ENCODE assay signal across 8 cellular contexts in genomic region chr16:400061-400540, GRCh38. TPM values are rescaled to one million over a fixed set of nuclear protein-coding genes. Genes with fewer than 3 reads are reported as not detected.
DNase-seq lines count a peak whose midpoint lies in the region; ATAC-seq and TF ChIP-seq lines count a peak whose summit lies in the region.

No MANE protein-coding gene starts in this region.

- peak overlapping the region in 7 of 8 donors; percentile 79 to 99 (median 92) for H3K27ac Mint-ChIP-seq in CD8-positive, alpha-beta memory T cell
- H3K27ac Mint-ChIP-seq in dendritic cell treated with granulocyte-macrophage colony-stimulating factor and Interleukin-4, amounts not matched to agents 40 ng/mL and 50 ng/mL, for 4 days = peak overlapping the region; percentile 98

- no peak overlapping the region for H4K8ac ChIP-seq in neuronal stem cell (ENCODE audit: low read depth, low read length)

- H4K91ac ChIP-seq in neuronal stem cell (ENCODE audit: low read depth, low read length, poor library complexity) = no peak overlapping the region

- H3K9me3 ChIP-seq in CD8-positive, alpha-beta memory T cell (ENCODE audit: low read length) = no peaks in the 10 kb centered on the region
- no peaks in the 10 kb centered on the region for H3K9me3 ChIP-seq in Loucy (ENCODE audit: insufficient read depth, low read depth, low read length)
- H3K9me3 ChIP-seq in neuronal stem cell (replicated peaks in 1 of 2; ENCODE audit: control insufficient read depth in 2 of 2, insufficient read depth in 1 of 2, low read depth in 1 of 2, low read length in 2 of 2) = no peaks in the 10 kb centered on the region

- no peak overlapping the region for H3K9ac ChIP-seq in Loucy (ENCODE audit: low read depth, low read length, poor library complexity, severe bottlenecking)
- H3K9ac ChIP-seq in neuronal stem cell (ENCODE audit: low read depth, low read length, poor library complexity) = no peak overlapping the region

- no peak for TF ChIP-seq CTCF in Loucy (conservative IDR thresholded peaks at IDR 0.05; ENCODE audit: low read length)

- H3F3A ChIP-seq in Loucy (ENCODE audit: low read depth) = 0 out of 2 replicates have a peak, but pooled peaks cover 3% of the 10 kb centered on the region

- peak overlapping the region; percentile 54 for H3K4me2 ChIP-seq in Loucy (ENCODE audit: low read depth, low read length, poor library complexity, severe bottlenecking)
- H3K4me2 ChIP-seq in neuronal stem cell (ENCODE audit: insufficient read depth, low read length, poor library complexity, severe bottlenecking) = no peak overlapping the region

- peaks cover 3 to 6% of the 10 kb centered on the region in 2 donors for H3K27me3 Mint-ChIP-seq in CD8-positive, alpha-beta memory T cell
- H3K27me3 Mint-ChIP-seq in dendritic cell treated with granulocyte-macrophage colony-stimulating factor and Interleukin-4, amounts not matched to agents 40 ng/mL and 50 ng/mL, for 4 days = no peaks in the 10 kb centered on the region

- no peak for ATAC-seq in HG03045 (IDR thresholded peaks at IDR 0.05; ENCODE audit: unreplicated experiment)
- no peak for ATAC-seq in GM21423 (IDR thresholded peaks at IDR 0.05; ENCODE audit: unreplicated experiment)

- no peaks in the 10 kb centered on the region for H3K9me3 Mint-ChIP-seq in CD8-positive, alpha-beta memory T cell
- no peaks in the 10 kb centered on the region for H3K9me3 Mint-ChIP-seq in dendritic cell treated with granulocyte-macrophage colony-stimulating factor and Interleukin-4, amounts not matched to agents 40 ng/mL and 50 ng/mL, for 4 days

- H3K36me3 ChIP-seq in CD8-positive, alpha-beta memory T cell (ENCODE audit: insufficient read depth, low read length) = no peaks in the 10 kb centered on the region
- H3K36me3 ChIP-seq in Loucy (ENCODE audit: insufficient read depth, low read length) (no peaks in the 10 kb centered on the region), neuronal stem cell (replicated peaks in 1 of 2; ENCODE audit: control insufficient read depth in 2 of 2, insufficient read depth in 2 of 2, low read length in 2 of 2) (peaks cover 21 to 30% of the 10 kb centered on the region in 2 donors)

- H4K20me1 ChIP-seq in Loucy (ENCODE audit: insufficient read depth, low read length, poor library complexity, severe bottlenecking) = no peaks in the 10 kb centered on the region

- no CpG with 5 or more reads among the region's 9 CpGs for WGBS in neuronal stem cell (ENCODE audit: extremely low coverage in 2 of 2, insufficient read length in 2 of 2, insufficient replicate concordance in 1 of 2), 2 donors

- H2BK12ac ChIP-seq in neuronal stem cell (ENCODE audit: low read length) = no peak overlapping the region

- no peak for DNase-seq in CD8-positive, alpha-beta memory T cell
- DNase-seq in neuronal stem cell (ENCODE audit: low spot score) (no peak), DMS79 (lab: John Stamatoyannopoulos, UW) (no peak), NCI-H146 (lab: John Stamatoyannopoulos, UW) (no peak)

- H2BK5ac ChIP-seq in neuronal stem cell (ENCODE audit: low read length) = peak overlapping the region; percentile 4

- no peaks in the 10 kb centered on the region for H3K79me2 ChIP-seq in Loucy (ENCODE audit: insufficient read depth, low read length)

- H2AFZ ChIP-seq in Loucy (ENCODE audit: low read length) (no peak overlapping the region), neuronal stem cell (ENCODE audit: low read length) (no peak overlapping the region)

- no peaks in the 10 kb centered on the region for H3K27me3 ChIP-seq in CD8-positive, alpha-beta memory T cell (ENCODE audit: insufficient read depth, low read length, poor library complexity, severe bottlenecking)
- no peaks in the 10 kb centered on the region for H3K27me3 ChIP-seq in Loucy (ENCODE audit: insufficient read depth, low read length, poor library complexity, severe bottlenecking)
- no peaks in the 10 kb centered on the region for H3K27me3 ChIP-seq in neuronal stem cell (ENCODE audit: control insufficient read depth in 3 of 3, insufficient read depth in 3 of 3, low read depth in 1 of 3, low read length in 3 of 3)

- H3K14ac ChIP-seq in neuronal stem cell (ENCODE audit: low read length) = no peak overlapping the region

- no peak overlapping the region for H3K18ac ChIP-seq in neuronal stem cell (ENCODE audit: low read length)

- H3K23ac ChIP-seq in neuronal stem cell (ENCODE audit: low read depth, low read length, poor library complexity) = no peak overlapping the region

- POLR2A ChIA-PET in CD8-positive, alpha-beta memory T cell (lab: Charles Lee) = interaction anchor here (1.7 kb wide), 1 partner anchor 25 kb away, joined by 9 read pairs; the partner anchor contains the start of gene RAB11FIP3

- CTCF ChIA-PET in CD8-positive, alpha-beta memory T cell (lab: Charles Lee) = interaction anchor here (1.8 to 2.1 kb wide), 2 partner anchors 9 to 17 kb away, joined by 8 to 11 read pairs; partner anchors contain the start of gene PGAP6

- peak overlapping the region; percentile 75 for H3K27ac ChIP-seq in CD8-positive, alpha-beta memory T cell (ENCODE audit: low read depth, low read length)
- no peak overlapping the region for H3K27ac ChIP-seq in neuronal stem cell (replicated peaks; ENCODE audit: low read length)

- H3K4me1 Mint-ChIP-seq in CD8-positive, alpha-beta memory T cell = peaks cover 16 to 32% (median 18%) of the 10 kb centered on the region in 3 donors
- peaks cover 40% of the 10 kb centered on the region for H3K4me1 Mint-ChIP-seq in dendritic cell treated with granulocyte-macrophage colony-stimulating factor and Interleukin-4, amounts not matched to agents 40 ng/mL and 50 ng/mL, for 4 days (ENCODE audit: low read depth)

- peaks cover 7% of the 10 kb centered on the region for H3K79me1 ChIP-seq in neuronal stem cell (ENCODE audit: low read depth, low read length)

- H3K36me3 Mint-ChIP-seq in CD8-positive, alpha-beta memory T cell = peaks cover 0 to 2% (median 0%) of the 10 kb centered on the region in 3 donors
- peaks cover 30% of the 10 kb centered on the region for H3K36me3 Mint-ChIP-seq in dendritic cell treated with granulocyte-macrophage colony-stimulating factor and Interleukin-4, amounts not matched to agents 40 ng/mL and 50 ng/mL, for 4 days (ENCODE audit: low read depth)

- H3K4me1 ChIP-seq in CD8-positive, alpha-beta memory T cell (ENCODE audit: insufficient read depth, low read length) = peaks cover 21% of the 10 kb centered on the region
- H3K4me1 ChIP-seq in Loucy (ENCODE audit: insufficient read depth, low read length, poor library complexity, severe bottlenecking) (peaks cover 4% of the 10 kb centered on the region), neuronal stem cell (ENCODE audit: control insufficient read depth in 2 of 2, insufficient read depth in 1 of 2, low read depth in 1 of 2, low read length in 2 of 2) (peaks cover 9 to 15% of the 10 kb centered on the region in 2 donors)

- H3K9me2 ChIP-seq in Loucy (replicated peaks; ENCODE audit: low read depth, low read length) = no peaks in the 10 kb centered on the region

- H2AK5ac ChIP-seq in neuronal stem cell (ENCODE audit: low read depth, low read length) = no peak overlapping the region

- no peak overlapping the region for H3K4ac ChIP-seq in neuronal stem cell (ENCODE audit: low read length)

- H3K4me3 Mint-ChIP-seq in CD8-positive, alpha-beta memory T cell = peak overlapping the region; percentile 82 to 90 (median 88)
- peak overlapping the region; percentile 93 for H3K4me3 Mint-ChIP-seq in dendritic cell treated with granulocyte-macrophage colony-stimulating factor and Interleukin-4, amounts not matched to agents 40 ng/mL and 50 ng/mL, for 4 days

- H2BK120ac ChIP-seq in neuronal stem cell (ENCODE audit: low read depth, low read length) = no peak overlapping the region

- peak overlapping the region; percentile 74 for H3K4me3 ChIP-seq in CD8-positive, alpha-beta memory T cell (ENCODE audit: low read length)
- H3K4me3 ChIP-seq in Loucy (ENCODE audit: low read length, poor library complexity, severe bottlenecking) (no peak overlapping the region), neuronal stem cell (ENCODE audit: low read length in 2 of 2) (peak overlapping the region in 1 of 2 donors; percentile 0)

- H2BK15ac ChIP-seq in neuronal stem cell (ENCODE audit: low read length) = no peak overlapping the region

- intact Hi-C loops in dendritic cell treated with granulocyte-macrophage colony-stimulating factor and Interleukin-4, amounts not matched to agents 40 ng/mL and 50 ng/mL, for 4 days (cut with micrococcal nuclease) = no loop called here

RNA-seq across cellular contexts. Expression of gene DECR2, which starts 1.6 kb away (rescaled TPM):
- total RNA-seq in CD8-positive, alpha-beta memory T cell = 1 to 10 TPM; 6.8 to 7.9 TPM
- 3.9 TPM for polyA plus RNA-seq in CD8-positive, alpha-beta memory T cell
- polyA plus RNA-seq in neuronal stem cell (2013, experiment 1 of 2) = 17.1 TPM
- 17.8 TPM for polyA plus RNA-seq in neuronal stem cell (2013, experiment 2 of 2)

RNA-seq across cellular contexts. Expression of gene NME4, which starts 3.1 kb away (rescaled TPM):
- total RNA-seq in CD8-positive, alpha-beta memory T cell = 10 to 100 TPM; 14.1 to 15.4 TPM
- 49.9 TPM for polyA plus RNA-seq in CD8-positive, alpha-beta memory T cell
- 329 TPM for polyA plus RNA-seq in neuronal stem cell (2013, experiment 1 of 2)
- 313 TPM for polyA plus RNA-seq in neuronal stem cell (2013, experiment 2 of 2)

RNA-seq across cellular contexts. Expression of gene PGAP6, which starts 18.3 kb away (rescaled TPM):
- 10 to 100 TPM; 36.1 to 36.2 TPM for total RNA-seq in CD8-positive, alpha-beta memory T cell
- 23.1 TPM for polyA plus RNA-seq in CD8-positive, alpha-beta memory T cell
- polyA plus RNA-seq in neuronal stem cell (2013, experiment 1 of 2) = 30.5 TPM
- 28.5 TPM for polyA plus RNA-seq in neuronal stem cell (2013, experiment 2 of 2)

RNA-seq across cellular contexts. Expression of gene RAB11FIP3, which starts 25.3 kb away (rescaled TPM):
- total RNA-seq in CD8-positive, alpha-beta memory T cell = 10 to 100 TPM; 30.0 to 32.8 TPM
- polyA plus RNA-seq in CD8-positive, alpha-beta memory T cell = 4.4 TPM
- 24.4 TPM for polyA plus RNA-seq in neuronal stem cell (2013, experiment 1 of 2)
- polyA plus RNA-seq in neuronal stem cell (2013, experiment 2 of 2) = 24.0 TPM

RNA-seq across cellular contexts. Expression of gene MRPL28, which starts 29.8 kb away (rescaled TPM):
- total RNA-seq in CD8-positive, alpha-beta memory T cell = 10 to 100 TPM; 90.2 to 98.0 TPM
- 67.8 TPM for polyA plus RNA-seq in CD8-positive, alpha-beta memory T cell
- polyA plus RNA-seq in neuronal stem cell (2013, experiment 1 of 2) = 68.8 TPM
- 73.1 TPM for polyA plus RNA-seq in neuronal stem cell (2013, experiment 2 of 2)
